18 cellular contexts compared by ENCODE assay signal in genomic region chr16:84537431-84538151, GRCh38. TPM values are rescaled to one million over a fixed set of nuclear protein-coding genes. Genes with fewer than 3 reads are reported as not detected.
DNase-seq lines count a peak whose midpoint lies in the region; ATAC-seq and TF ChIP-seq lines count a peak whose summit lies in the region.
"Had no signal": no experiment of that assay in that cellular context is flagged by ENCODE, and none has a peak within 500 bp of the region (broad histone marks: within the 10 kb centered on the region; RNA-seq: fewer than 3 reads in every experiment).

No MANE protein-coding gene starts in this region.

- DNase-seq in COLO668 (lab: John Stamatoyannopoulos, UW; ENCODE audit: unreplicated experiment) (peak; percentile 41), NCI-H345 treated with DMSO at 0.1 percent for 48 hours (lab: John Stamatoyannopoulos, UW; ENCODE audit: unreplicated experiment) (peak; percentile 42), endothelial cell (ENCODE audit: low spot score) (no peak), osteoblast (ENCODE audit: insufficient read length, low spot score, missing footprints) (no peak), putamen (ENCODE audit: low spot score) (no peak)
- no peak for DNase-seq in activated CD4-positive, alpha-beta T cell treated with anti-CD3 and anti-CD28 coated beads, Interleukin-2, amount 10 ng/mL, durations not matched to agents 24 days and 14 days
- DNase-seq: activated CD4-positive, alpha-beta memory T cell treated with anti-CD3 and anti-CD28 coated beads, Interleukin-2, amount 10 ng/mL, durations not matched to agents 7 days and 5 days; activated T-cell treated with anti-CD3 and anti-CD28 coated beads, Interleukin-2, amount 50 U/mL, for 4 hours; dermis blood vessel endothelial cell; GF-D8; NCI-H2081 treated with DMSO at 0.1 percent for 48 hours; stimulated activated CD4-positive, alpha-beta T cell treated with anti-CD3 and anti-CD28 coated beads, Interleukin-2, amount 100 ng/mL, for 24 hours; SW 1271 had no signal

- H3K4me1 ChIP-seq in osteoblast (ENCODE audit: insufficient read depth, low read length), result peaks cover 38% of the 10 kb centered on the region

- H4K20me1 ChIP-seq in osteoblast (ENCODE audit: insufficient read depth, low read length), result no peaks in the 10 kb centered on the region

- TF ChIP-seq CTCF in endothelial cell (IDR thresholded peaks at IDR 0.05; ENCODE audit: unreplicated experiment) (no peak), osteoblast (IDR thresholded peaks at IDR 0.05; ENCODE audit: extremely low read depth, low read depth, low read length) (no peak)

- peaks cover 26% of the 10 kb centered on the region for H3K4me1 Mint-ChIP-seq in endothelial cell (ENCODE audit: unreplicated experiment)
- H3K4me1 Mint-ChIP-seq in activated CD4-positive, alpha-beta T cell treated with anti-CD3 and anti-CD28 coated beads, Interleukin-2, amount 10 ng/mL, durations not matched to agents 24 days and 14 days, result peaks cover 26% of the 10 kb centered on the region

- H3K27me3 ChIP-seq in osteoblast (ENCODE audit: insufficient read depth, low read length), result no peaks in the 10 kb centered on the region

- H2AFZ ChIP-seq in osteoblast (ENCODE audit: low read length), result no peak overlapping the region

- no peak overlapping the region for H3K4me3 ChIP-seq in osteoblast (ENCODE audit: insufficient read depth, low read length)

- no peaks in the 10 kb centered on the region for H3K36me3 Mint-ChIP-seq in endothelial cell (ENCODE audit: low read depth, unreplicated experiment)
- H3K36me3 Mint-ChIP-seq in activated CD4-positive, alpha-beta T cell treated with anti-CD3 and anti-CD28 coated beads, Interleukin-2, amount 10 ng/mL, durations not matched to agents 24 days and 14 days (ENCODE audit: low read depth), result peaks cover 39% of the 10 kb centered on the region
- H3K36me3 Mint-ChIP-seq: activated naive CD8-positive, alpha-beta T cell had no signal

- H3K27ac Mint-ChIP-seq in endothelial cell (ENCODE audit: unreplicated experiment), result peak overlapping the region; percentile 48
- no peak overlapping the region for H3K27ac Mint-ChIP-seq in activated CD4-positive, alpha-beta T cell treated with anti-CD3 and anti-CD28 coated beads, Interleukin-2, amount 10 ng/mL, durations not matched to agents 24 days and 14 days
- H3K27ac Mint-ChIP-seq: activated CD4-positive, alpha-beta memory T cell treated with anti-CD3 and anti-CD28 coated beads, Interleukin-2, amount 10 ng/mL, durations not matched to agents 7 days and 5 days; activated naive CD8-positive, alpha-beta T cell; memory B cell had no signal

- H3K9me3 ChIP-seq in osteoblast (ENCODE audit: low read depth, low read length), result no peaks in the 10 kb centered on the region

- peaks cover 2% of the 10 kb centered on the region for H3K27me3 Mint-ChIP-seq in endothelial cell (ENCODE audit: unreplicated experiment)
- H3K27me3 Mint-ChIP-seq in activated CD4-positive, alpha-beta T cell treated with anti-CD3 and anti-CD28 coated beads, Interleukin-2, amount 10 ng/mL, durations not matched to agents 24 days and 14 days, result no peaks in the 10 kb centered on the region
- H3K27me3 Mint-ChIP-seq: activated CD4-positive, alpha-beta memory T cell treated with anti-CD3 and anti-CD28 coated beads, Interleukin-2, amount 10 ng/mL, durations not matched to agents 7 days and 5 days; activated naive CD8-positive, alpha-beta T cell had no signal

- intact Hi-C loops in activated CD4-positive, alpha-beta T cell treated with anti-CD3 and anti-CD28 coated beads, Interleukin-2, amount 10 ng/mL, durations not matched to agents 24 days and 14 days (cut with micrococcal nuclease), result no loop called here

- H3K79me2 ChIP-seq in osteoblast (ENCODE audit: insufficient read depth, low read length), result no peaks in the 10 kb centered on the region

- no peak overlapping the region for H3K4me3 Mint-ChIP-seq in endothelial cell (ENCODE audit: unreplicated experiment)
- H3K4me3 Mint-ChIP-seq in activated CD4-positive, alpha-beta T cell treated with anti-CD3 and anti-CD28 coated beads, Interleukin-2, amount 10 ng/mL, durations not matched to agents 24 days and 14 days, result no peak overlapping the region
- H3K4me3 Mint-ChIP-seq: activated CD4-positive, alpha-beta memory T cell treated with anti-CD3 and anti-CD28 coated beads, Interleukin-2, amount 10 ng/mL, durations not matched to agents 7 days and 5 days; activated naive CD8-positive, alpha-beta T cell; activated T-cell treated with anti-CD3 and anti-CD28 coated beads, Interleukin-2, amount 50 U/mL, for 4 hours; memory B cell had no signal

- ATAC-seq in GM21390 (IDR thresholded peaks at IDR 0.05; ENCODE audit: unreplicated experiment) (no peak), GM18861 (IDR thresholded peaks at IDR 0.05; ENCODE audit: unreplicated experiment) (no peak)
- ATAC-seq: activated T-cell treated with anti-CD3 and anti-CD28 coated beads, Interleukin-2, amount 50 U/mL, for 4 hours; sciatic nerve had no signal

- no peak overlapping the region for H3K4me2 ChIP-seq in osteoblast (ENCODE audit: insufficient read depth, low read length)

- H3K36me3 ChIP-seq in osteoblast (ENCODE audit: insufficient read depth, low read length), result no peaks in the 10 kb centered on the region

- no peaks in the 10 kb centered on the region for H3K9me3 Mint-ChIP-seq in endothelial cell (ENCODE audit: unreplicated experiment)
- no peaks in the 10 kb centered on the region for H3K9me3 Mint-ChIP-seq in activated CD4-positive, alpha-beta T cell treated with anti-CD3 and anti-CD28 coated beads, Interleukin-2, amount 10 ng/mL, durations not matched to agents 24 days and 14 days
- H3K9me3 Mint-ChIP-seq: activated CD4-positive, alpha-beta memory T cell treated with anti-CD3 and anti-CD28 coated beads, Interleukin-2, amount 10 ng/mL, durations not matched to agents 7 days and 5 days; activated T-cell treated with anti-CD3 and anti-CD28 coated beads, Interleukin-2, amount 50 U/mL, for 4 hours had no signal

- peak overlapping the region; percentile 47 for H3K27ac ChIP-seq in osteoblast (ENCODE audit: low read depth, low read length)

RNA-seq across cellular contexts. Expression of gene MEAK7, which starts 33.1 kb away (rescaled TPM):
- total RNA-seq in endothelial cell (ENCODE audit: unreplicated experiment) (34.2 TPM), osteoblast (24.2 and 27.7 TPM in 2 replicates)
- 11.7 and 12.5 TPM in 2 replicates for total RNA-seq in activated CD4-positive, alpha-beta T cell treated with anti-CD3 and anti-CD28 coated beads, Interleukin-2, amount 10 ng/mL, durations not matched to agents 24 days and 14 days

Comparison
In these comparisons a context has a peak if more than half of its experiments do, and no peak if none do; other contexts are left out.
1. DNase-seq: peak in COLO668 (single experiment) and NCI-H345 treated with DMSO at 0.1 percent for 48 hours (single experiment); none in endothelial cell (single experiment), osteoblast (single experiment), activated CD4-positive, alpha-beta T cell treated with anti-CD3 and anti-CD28 coated beads, Interleukin-2, amount 10 ng/mL, durations not matched to agents 24 days and 14 days (single experiment) and putamen (single experiment).